19 cellular contexts compared by ENCODE assay signal in genomic region chr10:112173201-112173600, GRCh38.
"Had no signal": no experiment of that assay in that cellular context is flagged by ENCODE, and none has a peak within 500 bp of the region (broad histone marks: within the 10 kb centered on the region; RNA-seq: fewer than 3 reads in every experiment).

No MANE protein-coding gene starts in this region.

- H3K9me3 ChIP-seq: SK-N-SH had no signal

- H3K27ac ChIP-seq: RWPE1 had no signal

- H3K9me2 ChIP-seq: SK-N-SH had no signal

- H3K9ac ChIP-seq: SK-N-SH had no signal

- DNase-seq: KBM-7, MV-4-11, NCI-H1048, NCI-H1105, NCI-H1417, NCI-H1436 treated with DMSO at 0.1 percent for 48 hours, NCI-H1694, NCI-H187 treated with DMSO at 0.1 percent for 48 hours, NCI-H2029 treated with DMSO at 0.1 percent for 48 hours, NCI-H2171 treated with DMSO at 0.1 percent for 48 hours, NCI-H345, NCI-H446 treated with DMSO at 0.1 percent for 48 hours, NCI-H510A treated with DMSO at 0.1 percent for 48 hours, NCI-H526, NCI-H774, SHP77, SK-N-SH had no signal

- H3K4me2 ChIP-seq: SK-N-SH had no signal

- ATAC-seq: Panc1 had no signal
